ENCODE assay signal across 1 cellular context in the genomic region with DNA sequence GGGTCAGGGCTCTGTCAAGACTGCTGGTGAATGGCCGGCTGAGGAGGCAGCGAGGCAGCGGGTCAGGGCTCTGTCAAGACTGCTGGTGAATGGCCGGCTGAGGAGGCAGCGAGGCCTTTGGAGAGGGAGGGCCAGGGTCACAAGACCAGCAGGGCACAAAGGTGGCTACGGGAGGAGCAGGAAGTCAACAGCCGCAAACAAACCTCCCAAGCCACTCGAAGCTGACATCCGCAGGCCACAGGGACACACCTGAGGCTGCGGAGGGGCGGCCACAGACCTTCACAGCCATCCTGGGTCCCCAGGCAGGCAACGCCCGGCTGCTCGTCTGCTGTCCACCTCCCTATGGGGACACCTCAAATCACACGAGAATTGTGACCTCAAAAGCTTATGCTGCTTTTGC.
TF ChIP-seq lines count a peak whose summit lies in the region.

No MANE protein-coding gene starts in this region.

TF ChIP-seq in HepG2, 621 proteins besides CTCF, POLR2A, EP300 and RAD21 (continued from another document and continues in another):
- TF ChIP-seq, protein P1, sequence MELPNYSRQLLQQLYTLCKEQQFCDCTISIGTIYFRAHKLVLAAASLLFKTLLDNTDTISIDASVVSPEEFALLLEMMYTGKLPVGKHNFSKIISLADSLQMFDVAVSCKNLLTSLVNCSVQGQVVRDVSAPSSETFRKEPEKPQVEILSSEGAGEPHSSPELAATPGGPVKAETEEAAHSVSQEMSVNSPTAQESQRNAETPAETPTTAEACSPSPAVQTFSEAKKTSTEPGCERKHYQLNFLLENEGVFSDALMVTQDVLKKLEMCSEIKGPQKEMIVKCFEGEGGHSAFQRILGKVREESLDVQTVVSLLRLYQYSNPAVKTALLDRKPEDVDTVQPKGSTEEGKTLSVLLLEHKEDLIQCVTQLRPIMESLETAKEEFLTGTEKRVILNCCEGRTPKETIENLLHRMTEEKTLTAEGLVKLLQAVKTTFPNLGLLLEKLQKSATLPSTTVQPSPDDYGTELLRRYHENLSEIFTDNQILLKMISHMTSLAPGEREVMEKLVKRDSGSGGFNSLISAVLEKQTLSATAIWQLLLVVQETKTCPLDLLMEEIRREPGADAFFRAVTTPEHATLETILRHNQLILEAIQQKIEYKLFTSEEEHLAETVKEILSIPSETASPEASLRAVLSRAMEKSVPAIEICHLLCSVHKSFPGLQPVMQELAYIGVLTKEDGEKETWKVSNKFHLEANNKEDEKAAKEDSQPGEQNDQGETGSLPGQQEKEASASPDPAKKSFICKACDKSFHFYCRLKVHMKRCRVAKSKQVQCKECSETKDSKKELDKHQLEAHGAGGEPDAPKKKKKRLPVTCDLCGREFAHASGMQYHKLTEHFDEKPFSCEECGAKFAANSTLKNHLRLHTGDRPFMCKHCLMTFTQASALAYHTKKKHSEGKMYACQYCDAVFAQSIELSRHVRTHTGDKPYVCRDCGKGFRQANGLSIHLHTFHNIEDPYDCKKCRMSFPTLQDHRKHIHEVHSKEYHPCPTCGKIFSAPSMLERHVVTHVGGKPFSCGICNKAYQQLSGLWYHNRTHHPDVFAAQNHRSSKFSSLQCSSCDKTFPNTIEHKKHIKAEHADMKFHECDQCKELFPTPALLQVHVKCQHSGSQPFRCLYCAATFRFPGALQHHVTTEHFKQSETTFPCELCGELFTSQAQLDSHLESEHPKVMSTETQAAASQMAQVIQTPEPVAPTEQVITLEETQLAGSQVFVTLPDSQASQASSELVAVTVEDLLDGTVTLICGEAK (IDR thresholded peaks at IDR 0.05), result no peak
- TF ChIP-seq, protein P1 (CRISPR knock-in tag; IDR thresholded peaks at IDR 0.05), result no peak
- no peak for TF ChIP-seq ZNF550 (CRISPR knock-in tag; IDR thresholded peaks at IDR 0.05; ENCODE audit: borderline replicate concordance)
- peak; percentile 24; the same call in 1 of the 2 replicates for TF ChIP-seq TBX2 (CRISPR knock-in tag; IDR thresholded peaks at IDR 0.05; ENCODE audit: borderline replicate concordance)
- no peak for TF ChIP-seq TBL1XR1 (IDR thresholded peaks at IDR 0.05; ENCODE audit: borderline replicate concordance, low read length, partially characterized antibody)
- TF ChIP-seq HIVEP1 (CRISPR knock-in tag; IDR thresholded peaks at IDR 0.05), result no peak
- TF ChIP-seq KMT2A (CRISPR knock-in tag; IDR thresholded peaks at IDR 0.05), result no peak
- TF ChIP-seq FOSL2 (CRISPR knock-in tag; IDR thresholded peaks at IDR 0.05), result no peak
- no peak for TF ChIP-seq ARNT (IDR thresholded peaks at IDR 0.05)
- TF ChIP-seq PCBP1 (IDR thresholded peaks at IDR 0.05; ENCODE audit: borderline replicate concordance, low read depth, low read length), result no peak
- TF ChIP-seq POLR2AphosphoS5 (IDR thresholded peaks at IDR 0.05; ENCODE audit: low read depth, low read length), result no peak
- TF ChIP-seq SPEN (CRISPR knock-in tag; IDR thresholded peaks at IDR 0.05; ENCODE audit: low read depth), result 0 out of 2 replicates have a peak, but pooled peaks have one; percentile 39
- peak; percentile 56; the same call in 1 of the 2 replicates for TF ChIP-seq FOXO1 (CRISPR knock-in tag; IDR thresholded peaks at IDR 0.05)
- TF ChIP-seq ZNF512 (CRISPR knock-in tag; IDR thresholded peaks at IDR 0.05), result no peak
- TF ChIP-seq, protein P2, sequence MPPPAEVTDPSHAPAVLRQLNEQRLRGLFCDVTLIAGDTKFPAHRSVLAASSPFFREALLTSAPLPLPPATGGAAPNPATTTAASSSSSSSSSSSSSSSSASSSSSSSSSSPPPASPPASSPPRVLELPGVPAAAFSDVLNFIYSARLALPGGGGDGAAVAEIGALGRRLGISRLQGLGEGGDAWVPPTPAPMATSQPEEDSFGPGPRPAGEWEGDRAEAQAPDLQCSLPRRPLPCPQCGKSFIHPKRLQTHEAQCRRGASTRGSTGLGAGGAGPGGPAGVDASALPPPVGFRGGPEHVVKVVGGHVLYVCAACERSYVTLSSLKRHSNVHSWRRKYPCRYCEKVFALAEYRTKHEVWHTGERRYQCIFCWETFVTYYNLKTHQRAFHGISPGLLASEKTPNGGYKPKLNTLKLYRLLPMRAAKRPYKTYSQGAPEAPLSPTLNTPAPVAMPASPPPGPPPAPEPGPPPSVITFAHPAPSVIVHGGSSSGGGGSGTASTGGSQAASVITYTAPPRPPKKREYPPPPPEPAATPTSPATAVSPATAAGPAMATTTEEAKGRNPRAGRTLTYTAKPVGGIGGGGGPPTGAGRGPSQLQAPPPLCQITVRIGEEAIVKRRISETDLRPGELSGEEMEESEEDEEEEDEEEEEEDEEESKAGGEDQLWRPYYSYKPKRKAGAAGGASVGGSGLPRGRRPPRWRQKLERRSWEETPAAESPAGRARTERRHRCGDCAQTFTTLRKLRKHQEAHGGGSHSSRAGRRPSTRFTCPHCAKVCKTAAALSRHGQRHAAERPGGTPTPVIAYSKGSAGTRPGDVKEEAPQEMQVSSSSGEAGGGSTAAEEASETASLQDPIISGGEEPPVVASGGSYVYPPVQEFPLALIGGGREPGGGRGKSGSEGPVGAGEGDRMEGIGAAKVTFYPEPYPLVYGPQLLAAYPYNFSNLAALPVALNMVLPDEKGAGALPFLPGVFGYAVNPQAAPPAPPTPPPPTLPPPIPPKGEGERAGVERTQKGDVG (CRISPR knock-in tag; IDR thresholded peaks at IDR 0.05; ENCODE audit: borderline replicate concordance), result peak; percentile 61; the same call in 1 of the 2 replicates
- TF ChIP-seq ZFP36L1 (CRISPR knock-in tag; IDR thresholded peaks at IDR 0.05), result no peak
- TF ChIP-seq RXRA (CRISPR knock-in tag; IDR thresholded peaks at IDR 0.05), result peak; percentile 35; the same call in 1 of the 2 replicates
- TF ChIP-seq, protein P3, sequence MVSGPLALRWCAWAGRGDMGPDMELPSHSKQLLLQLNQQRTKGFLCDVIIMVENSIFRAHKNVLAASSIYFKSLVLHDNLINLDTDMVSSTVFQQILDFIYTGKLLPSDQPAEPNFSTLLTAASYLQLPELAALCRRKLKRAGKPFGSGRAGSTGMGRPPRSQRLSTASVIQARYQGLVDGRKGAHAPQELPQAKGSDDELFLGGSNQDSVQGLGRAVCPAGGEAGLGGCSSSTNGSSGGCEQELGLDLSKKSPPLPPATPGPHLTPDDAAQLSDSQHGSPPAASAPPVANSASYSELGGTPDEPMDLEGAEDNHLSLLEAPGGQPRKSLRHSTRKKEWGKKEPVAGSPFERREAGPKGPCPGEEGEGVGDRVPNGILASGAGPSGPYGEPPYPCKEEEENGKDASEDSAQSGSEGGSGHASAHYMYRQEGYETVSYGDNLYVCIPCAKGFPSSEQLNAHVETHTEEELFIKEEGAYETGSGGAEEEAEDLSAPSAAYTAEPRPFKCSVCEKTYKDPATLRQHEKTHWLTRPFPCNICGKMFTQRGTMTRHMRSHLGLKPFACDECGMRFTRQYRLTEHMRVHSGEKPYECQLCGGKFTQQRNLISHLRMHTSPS (CRISPR knock-in tag; IDR thresholded peaks at IDR 0.05; ENCODE audit: low read depth), result peak; percentile 22; the same call in 1 of the 2 replicates
- no peak for TF ChIP-seq ZEB1 (IDR thresholded peaks at IDR 0.05; ENCODE audit: insufficient replicate concordance, low read depth)
- 0 out of 2 replicates have a peak, but pooled peaks have one; percentile 17 for TF ChIP-seq POGZ (CRISPR knock-in tag; IDR thresholded peaks at IDR 0.05)
- no peak for TF ChIP-seq HDAC6 (IDR thresholded peaks at IDR 0.05; ENCODE audit: low read depth, low read length)
- no peak for TF ChIP-seq ZNF790 (CRISPR knock-in tag; IDR thresholded peaks at IDR 0.05; ENCODE audit: borderline replicate concordance)
- TF ChIP-seq U2AF2 (IDR thresholded peaks at IDR 0.05; ENCODE audit: low read depth, low read length), result no peak
- TF ChIP-seq SOX13 (IDR thresholded peaks at IDR 0.05), result no peak
- 0 out of 4 replicates have a peak, but pooled peaks of 1 of the 2 experiments have one; percentile 21 for TF ChIP-seq SOX13 (CRISPR knock-in tag; conservative IDR thresholded peaks at IDR 0.05 in 1 of 2, IDR thresholded peaks at IDR 0.05 in 1 of 2)
- TF ChIP-seq IRF2 (CRISPR knock-in tag; IDR thresholded peaks at IDR 0.05), result peak; percentile 52; the same call in 1 of the 2 replicates
- TF ChIP-seq GABPB1 (CRISPR knock-in tag; IDR thresholded peaks at IDR 0.05), result peak; percentile 70
- TF ChIP-seq XBP1 (CRISPR knock-in tag; IDR thresholded peaks at IDR 0.05), result no peak
- TF ChIP-seq, protein P4, sequence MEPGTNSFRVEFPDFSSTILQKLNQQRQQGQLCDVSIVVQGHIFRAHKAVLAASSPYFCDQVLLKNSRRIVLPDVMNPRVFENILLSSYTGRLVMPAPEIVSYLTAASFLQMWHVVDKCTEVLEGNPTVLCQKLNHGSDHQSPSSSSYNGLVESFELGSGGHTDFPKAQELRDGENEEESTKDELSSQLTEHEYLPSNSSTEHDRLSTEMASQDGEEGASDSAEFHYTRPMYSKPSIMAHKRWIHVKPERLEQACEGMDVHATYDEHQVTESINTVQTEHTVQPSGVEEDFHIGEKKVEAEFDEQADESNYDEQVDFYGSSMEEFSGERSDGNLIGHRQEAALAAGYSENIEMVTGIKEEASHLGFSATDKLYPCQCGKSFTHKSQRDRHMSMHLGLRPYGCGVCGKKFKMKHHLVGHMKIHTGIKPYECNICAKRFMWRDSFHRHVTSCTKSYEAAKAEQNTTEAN (CRISPR knock-in tag; conservative IDR thresholded peaks at IDR 0.05), result no peak
- no peak for TF ChIP-seq AHR (CRISPR knock-in tag; IDR thresholded peaks at IDR 0.05)
- TF ChIP-seq ARID5B (CRISPR knock-in tag; IDR thresholded peaks at IDR 0.05), result peak; percentile 19; the same call in 1 of the 2 replicates
- no peak for TF ChIP-seq ZBTB3 (CRISPR knock-in tag; IDR thresholded peaks at IDR 0.05; ENCODE audit: borderline replicate concordance, low read depth)
- TF ChIP-seq SRY (CRISPR knock-in tag; IDR thresholded peaks at IDR 0.05), result no peak
- no peak for TF ChIP-seq TP53 (CRISPR knock-in tag; conservative IDR thresholded peaks at IDR 0.05)
- no peak for TF ChIP-seq FIP1L1 (IDR thresholded peaks at IDR 0.05; ENCODE audit: borderline replicate concordance, insufficient read depth, low read depth, low read length)
- TF ChIP-seq ELF1 (CRISPR knock-in tag; IDR thresholded peaks at IDR 0.05), result 0 out of 2 replicates have a peak, but pooled peaks have one; percentile 36
- TF ChIP-seq MAX (IDR thresholded peaks at IDR 0.05), result no peak
- peak; percentile 97 for TF ChIP-seq ZBTB38 (CRISPR knock-in tag; IDR thresholded peaks at IDR 0.05)
- TF ChIP-seq MIXL1 (CRISPR knock-in tag; IDR thresholded peaks at IDR 0.05), result no peak
